15 cellular contexts compared by ENCODE assay signal in genomic region chr19:29643361-29643935, GRCh38. TPM values are rescaled to one million over a fixed set of nuclear protein-coding genes. Genes with fewer than 3 reads are reported as not detected.
DNase-seq lines count a peak whose midpoint lies in the region; ATAC-seq and TF ChIP-seq lines count a peak whose summit lies in the region.
"Had no signal": no experiment of that assay in that cellular context is flagged by ENCODE, and none has a peak within 500 bp of the region (broad histone marks: within the 10 kb centered on the region; RNA-seq: fewer than 3 reads in every experiment).

No MANE protein-coding gene starts in this region.

- H3K36me3 ChIP-seq in heart left ventricle (no peaks in the 10 kb centered on the region), hepatocyte (replicated peaks; ENCODE audit: insufficient read depth, low read depth) (no peaks in the 10 kb centered on the region)
- H3K36me3 ChIP-seq: BE2C, HAP-1 had no signal

- no peak for DNase-seq in left ventricle myocardium superior
- DNase-seq in heart left ventricle: no peak
- DNase-seq in fibroblast of gingiva (ENCODE audit: low read depth): peak; percentile 68
- DNase-seq in memory B cell (ENCODE audit: low spot score in 2 of 2): no peak
- DNase-seq in hepatocyte (ENCODE audit: low spot score): no peak
- DNase-seq in activated effector memory CD4-positive, alpha-beta T cell treated with Interleukin-2 at 50 U/mL for 16 hours: no peak
- DNase-seq: BE2C; CD4-positive, alpha-beta memory T cell; DMS153; DMS79 treated with DMSO at 0.1 percent for 48 hours; GF-D8 had no signal

- intact Hi-C loops in left ventricle myocardium superior (cut with micrococcal nuclease): no loop called here
- intact Hi-C loops in heart left ventricle (cut with DNase I): no loop called here

- no peak overlapping the region for H3K4me3 Mint-ChIP-seq in memory B cell

- H3K27me3 ChIP-seq in heart left ventricle: no peaks in the 10 kb centered on the region
- H3K27me3 ChIP-seq in hepatocyte: peaks cover 6% of the 10 kb centered on the region

- H3K27me3 Mint-ChIP-seq in memory B cell: peaks cover 7% of the 10 kb centered on the region
- H3K27me3 Mint-ChIP-seq: CD4-positive, alpha-beta memory T cell had no signal

- no peaks in the 10 kb centered on the region for H3K9me3 ChIP-seq in heart left ventricle
- no peaks in the 10 kb centered on the region for H3K9me3 ChIP-seq in hepatocyte (ENCODE audit: low read depth)
- H3K9me3 ChIP-seq: BE2C, HAP-1 had no signal

- no peaks in the 10 kb centered on the region for H4K20me1 ChIP-seq in hepatocyte (ENCODE audit: insufficient read depth, poor library complexity, severe bottlenecking)

- no peaks in the 10 kb centered on the region for H3K79me2 ChIP-seq in hepatocyte

- TF ChIP-seq POLR2A in heart left ventricle (IDR thresholded peaks at IDR 0.05): no peak

- H3K27ac Mint-ChIP-seq in memory B cell: peak overlapping the region; percentile 21

- H2AFZ ChIP-seq in hepatocyte: no peak overlapping the region

- 57 to 67% (median 64%) methylated on average over 7 of the region's 7 CpGs for WGBS in heart left ventricle, 4 donors
- WGBS in hepatocyte (ENCODE audit: low lambda C conversion rate, missing lambda C conversion rate): 79% methylated on average over 7 of the region's 7 CpGs

- TF ChIP-seq CTCF in heart left ventricle (IDR thresholded peaks at IDR 0.05) (no peak), hepatocyte (IDR thresholded peaks at IDR 0.05; ENCODE audit: poor library complexity) (no peak)

- no peaks in the 10 kb centered on the region for H3K9me2 ChIP-seq in hepatocyte (replicated peaks; ENCODE audit: insufficient read depth)

- peak; percentile 36 for ATAC-seq in left ventricle myocardium superior
- no peak for ATAC-seq in heart left ventricle
- no peak for ATAC-seq in memory B cell (ENCODE audit: low read depth)
- ATAC-seq in HG03565 (IDR thresholded peaks at IDR 0.05; ENCODE audit: unreplicated experiment): no peak
- ATAC-seq: HepG2 had no signal

- no peaks in the 10 kb centered on the region for H3K36me3 Mint-ChIP-seq in memory B cell
- H3K36me3 Mint-ChIP-seq: CD4-positive, alpha-beta memory T cell had no signal

- H3K9me3 Mint-ChIP-seq in memory B cell: no peaks in the 10 kb centered on the region
- H3K9me3 Mint-ChIP-seq: CD4-positive, alpha-beta memory T cell had no signal

- H3K4me3 ChIP-seq in heart left ventricle (no peak overlapping the region), hepatocyte (no peak overlapping the region)
- H3K4me3 ChIP-seq: HAP-1 had no signal

- no peaks in the 10 kb centered on the region for H3K4me1 Mint-ChIP-seq in memory B cell

- no peak overlapping the region for H3K27ac ChIP-seq in heart left ventricle
- H3K27ac ChIP-seq in hepatocyte: no peak overlapping the region
- H3K27ac ChIP-seq: C4-2B had no signal

- no peak overlapping the region for H3K4me2 ChIP-seq in hepatocyte

- H3K4me1 ChIP-seq in heart left ventricle (peaks cover 3 to 23% (median 14%) of the 10 kb centered on the region in 12 donors), hepatocyte (ENCODE audit: insufficient read depth) (no peaks in the 10 kb centered on the region)
- H3K4me1 ChIP-seq: BE2C, HAP-1 had no signal

RNA-seq across cellular contexts. Expression of gene PLEKHF1, which starts 21.8 kb away (rescaled TPM):
- total RNA-seq in left ventricle myocardium superior: 44.7 TPM
- 10 to 100 TPM in 8 of 9 donors, 1 to 10 TPM in 1; 7.8 to 46.1 (median 17.5) TPM for total RNA-seq in heart left ventricle
- 10 to 100 TPM; 38.6 to 42.0 TPM for polyA plus RNA-seq in heart left ventricle
- 2.7 TPM in 2 replicates for total RNA-seq in hepatocyte
- polyA plus RNA-seq in hepatocyte: 2.4 and 5.8 TPM in 2 replicates

RNA-seq across cellular contexts. Expression of gene POP4, which starts 37.4 kb away (rescaled TPM):
- 46.9 TPM for total RNA-seq in left ventricle myocardium superior
- total RNA-seq in heart left ventricle: 10 to 100 TPM; 41.2 to 69.3 (median 51.1) TPM
- 100 to 1,000 TPM in 1 of 2 donors, 10 to 100 TPM in 1; 55.1 to 157 TPM for polyA plus RNA-seq in heart left ventricle
- 68.9 and 69.5 TPM in 2 replicates for total RNA-seq in hepatocyte
- polyA plus RNA-seq in hepatocyte: 91.8 and 111 TPM in 2 replicates
